ENCODE assay signal across 3 cellular contexts in genomic region chr10:129969528-129970264, GRCh38.
A peak's percentile ranks its signal among the peaks of the same experiment; 100 is the strongest.
TF ChIP-seq lines count a peak whose summit lies in the region.

No MANE protein-coding gene starts in this region.

TF ChIP-seq in HEK293, 187 proteins besides CTCF, POLR2A, EP300 and RAD21 (continues in another document):
- TF ChIP-seq ZIC2 (tag by site-specific recombination; IDR thresholded peaks at IDR 0.05) (no peak), RBAK (tag by site-specific recombination; IDR thresholded peaks at IDR 0.05) (no peak), TCF7L2 (IDR thresholded peaks at IDR 0.05; ENCODE audit: borderline replicate concordance, low read depth, low read length) (no peak), WT1 (tag by site-specific recombination; IDR thresholded peaks at IDR 0.05) (no peak), ZNF610 (tag by site-specific recombination; IDR thresholded peaks at IDR 0.05; ENCODE audit: borderline replicate concordance) (no peak), ZNF423 (tag by site-specific recombination; IDR thresholded peaks at IDR 0.05) (no peak), ZNF621 (tag by site-specific recombination; IDR thresholded peaks at IDR 0.05) (no peak), ZNF292 (tag by site-specific recombination; IDR thresholded peaks at IDR 0.05; ENCODE audit: borderline replicate concordance, low read depth) (no peak), SETDB1 (IDR thresholded peaks at IDR 0.05; ENCODE audit: insufficient read length, low read length) (no peak), ZFHX2 (tag by site-specific recombination; conservative IDR thresholded peaks at IDR 0.05) (no peak), ZNF707 (tag by site-specific recombination; IDR thresholded peaks at IDR 0.05) (no peak), PRDM10 (tag by site-specific recombination; IDR thresholded peaks at IDR 0.05) (peak; percentile 57; the same call in 1 of the 2 replicates), FEZF1 (tag by site-specific recombination; IDR thresholded peaks at IDR 0.05) (peak; percentile 55; the same call in 1 of the 2 replicates), BCL11A (tag by site-specific recombination; IDR thresholded peaks at IDR 0.05; ENCODE audit: low read depth) (no peak), ZBTB8A (tag by site-specific recombination; IDR thresholded peaks at IDR 0.05) (peak; percentile 9; the same call in 1 of the 2 replicates), ZNF623 (tag by site-specific recombination; IDR thresholded peaks at IDR 0.05) (no peak), ZNF223 (tag by site-specific recombination; IDR thresholded peaks at IDR 0.05) (no peak), ZNF335 (tag by site-specific recombination; conservative IDR thresholded peaks at IDR 0.05) (peak; percentile 78)

TF ChIP-seq in H1, 55 proteins besides CTCF, POLR2A, EP300 and RAD21:
- no peak for TF ChIP-seq SP1 (IDR thresholded peaks at IDR 0.05; ENCODE audit: low read depth, low read length)
- no peak for TF ChIP-seq TAF7 (optimal IDR thresholded peaks at IDR 0.05; ENCODE audit: borderline replicate concordance, low read depth, low read length)
- peak; percentile 87 for TF ChIP-seq RNF2 (IDR thresholded peaks at IDR 0.05; ENCODE audit: borderline replicate concordance, low read depth, low read length, missing control alignments, poor library complexity, severe bottlenecking)
- peak; percentile 28; the same call in 1 of the 2 replicates for TF ChIP-seq SUZ12 (IDR thresholded peaks at IDR 0.05; ENCODE audit: low read length)
- TF ChIP-seq ASH2L (IDR thresholded peaks at IDR 0.05; ENCODE audit: low read length): peak; percentile 16
TF ChIP-seq in H1: peak in this region for 3.

TF ChIP-seq in neural cell, 6 proteins besides CTCF, POLR2A, EP300 and RAD21:
- peak; percentile 44 for TF ChIP-seq EZH2 (IDR thresholded peaks at IDR 0.05; ENCODE audit: borderline replicate concordance, insufficient read depth, low read length, poor library complexity, severe bottlenecking)
- no peak for TF ChIP-seq MXI1 (conservative IDR thresholded peaks at IDR 0.05; ENCODE audit: poor library complexity, severe bottlenecking)
